Comparison of ENCODE assay signal across 8 cellular contexts in genomic region chr14:104794099-104794498, GRCh38. TPM values are rescaled to one million over a fixed set of nuclear protein-coding genes. Genes with fewer than 3 reads are reported as not detected.
DNase-seq lines count a peak whose midpoint lies in the region; TF ChIP-seq lines count a peak whose summit lies in the region.

No MANE protein-coding gene starts in this region.

- H3K4me3 Mint-ChIP-seq in activated CD4-positive, alpha-beta T cell treated with anti-CD3 and anti-CD28 coated beads, Interleukin-2, amount 10 ng/mL, durations not matched to agents 7 days and 5 days: peak overlapping the region; percentile 89

- H3K36me3 ChIP-seq in vagina: peaks cover 0 to 17% of the 10 kb centered on the region in 2 donors

- H3K4me3 ChIP-seq in vagina: peak overlapping the region; percentile 80 to 97

- TF ChIP-seq CTCF in vagina (IDR thresholded peaks at IDR 0.05): no peak

- CTCF ChIA-PET in activated CD4-positive, alpha-beta T cell treated with anti-CD3 and anti-CD28 coated beads, Interleukin-2, amount 10 ng/mL, durations not matched to agents 7 days and 5 days (lab: Charles Lee): interaction anchor here (0.9 to 1.4 kb wide), 2 partner anchors 25 to 31 kb away, joined by 3 to 5 read pairs; no protein-coding TSS in a partner anchor

- intact Hi-C loops in vagina (cut with DNase I): loop anchor here (10.0 kb wide), 1 partner anchor 191 kb away; the partner anchor contains the start of gene CLBA1

- H3K4me1 ChIP-seq in vagina: peaks cover 44% of the 10 kb centered on the region

- H3K27ac Mint-ChIP-seq in activated CD4-positive, alpha-beta T cell treated with anti-CD3 and anti-CD28 coated beads, Interleukin-2, amount 10 ng/mL, durations not matched to agents 7 days and 5 days: peak overlapping the region; percentile 85

- peaks cover 6% of the 10 kb centered on the region for H3K36me3 Mint-ChIP-seq in activated CD4-positive, alpha-beta T cell treated with anti-CD3 and anti-CD28 coated beads, Interleukin-2, amount 10 ng/mL, durations not matched to agents 7 days and 5 days (ENCODE audit: low read depth)

- no peaks in the 10 kb centered on the region for H3K9me3 Mint-ChIP-seq in activated CD4-positive, alpha-beta T cell treated with anti-CD3 and anti-CD28 coated beads, Interleukin-2, amount 10 ng/mL, durations not matched to agents 7 days and 5 days

- no peaks in the 10 kb centered on the region for H3K27me3 ChIP-seq in vagina

- no peak for TF ChIP-seq POLR2A in vagina (IDR thresholded peaks at IDR 0.05)

- peaks cover 6% of the 10 kb centered on the region for H3K27me3 Mint-ChIP-seq in activated CD4-positive, alpha-beta T cell treated with anti-CD3 and anti-CD28 coated beads, Interleukin-2, amount 10 ng/mL, durations not matched to agents 7 days and 5 days

- POLR2A ChIA-PET in activated CD4-positive, alpha-beta T cell treated with anti-CD3 and anti-CD28 coated beads, Interleukin-2, amount 10 ng/mL, durations not matched to agents 7 days and 5 days (lab: Charles Lee): interaction anchor here (0.7 kb wide), 1 partner anchor 42 kb away, joined by 4 read pairs; no protein-coding TSS in a partner anchor

- peaks cover 48% of the 10 kb centered on the region for H3K4me1 Mint-ChIP-seq in activated CD4-positive, alpha-beta T cell treated with anti-CD3 and anti-CD28 coated beads, Interleukin-2, amount 10 ng/mL, durations not matched to agents 7 days and 5 days

- H3K27ac ChIP-seq in vagina: no peak overlapping the region

- DNase-seq in AML-193 (lab: John Stamatoyannopoulos, UW) (peak; percentile 17 to 18), HS-5 (ENCODE audit: low read depth) (peak; percentile 6), epidermal melanocyte (ENCODE audit: insufficient read length, low spot score) (peak; percentile 90), myocyte (ENCODE audit: low read depth) (peak; percentile 77), vagina (ENCODE audit: extremely low spot score in 2 of 2) (no peak), DMS153 (lab: John Stamatoyannopoulos, UW) (no peak)
- peak; percentile 45 for DNase-seq in activated CD4-positive, alpha-beta T cell treated with anti-CD3 and anti-CD28 coated beads, Interleukin-2, amount 10 ng/mL, durations not matched to agents 7 days and 5 days
- no peak for DNase-seq in central memory CD4-positive, alpha-beta T cell

- no peaks in the 10 kb centered on the region for H3K9me3 ChIP-seq in vagina

RNA-seq across cellular contexts. Expression of gene AKT1, which starts 1.4 kb away (rescaled TPM):
- total RNA-seq in activated CD4-positive, alpha-beta T cell treated with anti-CD3 and anti-CD28 coated beads, Interleukin-2, amount 10 ng/mL, durations not matched to agents 7 days and 5 days: 100 to 1,000 TPM; 159 to 166 TPM
- 128 and 136 TPM in 2 replicates for total RNA-seq in myocyte
- polyA plus RNA-seq in myocyte (2012): 160 TPM
- 92.8 TPM for total RNA-seq in vagina

RNA-seq across cellular contexts. Expression of gene ZBTB42, which starts 6.8 kb away (rescaled TPM):
- 1 to 10 TPM; 4.5 to 5.8 TPM for total RNA-seq in activated CD4-positive, alpha-beta T cell treated with anti-CD3 and anti-CD28 coated beads, Interleukin-2, amount 10 ng/mL, durations not matched to agents 7 days and 5 days
- total RNA-seq in myocyte (7.6 TPM in 2 replicates), vagina (7.6 TPM)
- polyA plus RNA-seq in myocyte (2012): 2.5 TPM

RNA-seq across cellular contexts. Expression of gene SIVA1, which starts 41.2 kb away (rescaled TPM):
- 100 to 1,000 TPM in 1 of 2 experiments, 10 to 100 TPM in 1; 84.7 to 135 TPM for total RNA-seq in activated CD4-positive, alpha-beta T cell treated with anti-CD3 and anti-CD28 coated beads, Interleukin-2, amount 10 ng/mL, durations not matched to agents 7 days and 5 days
- 173 and 212 TPM in 2 replicates for total RNA-seq in myocyte
- polyA plus RNA-seq in myocyte (2012): 73.7 TPM
- total RNA-seq in vagina: 284 TPM

Comparison
In these comparisons a context has a peak if more than half of its experiments do, and no peak if none do; other contexts are left out.
1. DNase-seq: peak in AML-193 (2 of 2), HS-5 (single experiment), activated CD4-positive, alpha-beta T cell treated with anti-CD3 and anti-CD28 coated beads, Interleukin-2, amount 10 ng/mL, durations not matched to agents 7 days and 5 days (single experiment), epidermal melanocyte (single experiment) and myocyte (single experiment); none in vagina (0 of 2), DMS153 (single experiment) and central memory CD4-positive, alpha-beta T cell (single experiment).